In genomic region chr6:22099241-22099640, GRCh38 we compare ENCODE assay signal across 3 cellular contexts.
TF ChIP-seq lines count a peak whose summit lies in the region.

No MANE protein-coding gene starts in this region.

TF ChIP-seq in SK-N-SH treated with all-trans-retinoic acid at 6 μM for 48 hours, 23 proteins besides CTCF, POLR2A, EP300 and RAD21 (continued from another document):
- TF ChIP-seq TCF4 (CRISPR knock-in tag; IDR thresholded peaks at IDR 0.05; ENCODE audit: borderline replicate concordance) (no peak), GLIS3 (CRISPR knock-in tag; IDR thresholded peaks at IDR 0.05) (no peak), OSR1 (CRISPR knock-in tag; IDR thresholded peaks at IDR 0.05) (no peak)

TF ChIP-seq in SK-N-SH, 30 proteins besides CTCF, POLR2A, EP300 and RAD21:
- TF ChIP-seq REST (IDR thresholded peaks at IDR 0.05; ENCODE audit: low read depth, low read length) (no peak), MXI1 (IDR thresholded peaks at IDR 0.05; ENCODE audit: low read depth, low read length) (no peak), FOXJ3 (CRISPR knock-in tag; IDR thresholded peaks at IDR 0.05) (no peak), NRF1 (IDR thresholded peaks at IDR 0.05; ENCODE audit: low read depth, low read length) (no peak), YY1 (IDR thresholded peaks at IDR 0.05; ENCODE audit: low read depth) (no peak), RFX5 (IDR thresholded peaks at IDR 0.05; ENCODE audit: low read length) (no peak), SIN3A (IDR thresholded peaks at IDR 0.05; ENCODE audit: borderline replicate concordance, low read depth, low read length) (no peak)

TF ChIP-seq in H1, 55 proteins besides CTCF, POLR2A, EP300 and RAD21 (continued from another document):
- TF ChIP-seq JUND (IDR thresholded peaks at IDR 0.05; ENCODE audit: low read length), result no peak
- no peak for TF ChIP-seq BCL11A (IDR thresholded peaks at IDR 0.05; ENCODE audit: low read depth in 2 of 2, low read length in 2 of 2)
- TF ChIP-seq RNF2 (IDR thresholded peaks at IDR 0.05; ENCODE audit: borderline replicate concordance, low read depth, low read length, missing control alignments, poor library complexity, severe bottlenecking), result no peak
- no peak for TF ChIP-seq TAF1 (IDR thresholded peaks at IDR 0.05; ENCODE audit: low read depth, low read length)
- TF ChIP-seq SIN3A (conservative IDR thresholded peaks at IDR 0.05 in 1 of 2, IDR thresholded peaks at IDR 0.05 in 1 of 2; ENCODE audit: low read depth in 1 of 2, low read length in 2 of 2), result no peak
- TF ChIP-seq BRCA1 (IDR thresholded peaks at IDR 0.05; ENCODE audit: low read depth, low read length), result no peak
- no peak for TF ChIP-seq TAF7 (optimal IDR thresholded peaks at IDR 0.05; ENCODE audit: borderline replicate concordance, low read depth, low read length)
- no peak for TF ChIP-seq ATF2 (IDR thresholded peaks at IDR 0.05; ENCODE audit: low read length)
- no peak for TF ChIP-seq SIX5 (IDR thresholded peaks at IDR 0.05; ENCODE audit: low read depth, low read length)
- no peak for TF ChIP-seq MAFK (IDR thresholded peaks at IDR 0.05; ENCODE audit: low read depth, low read length)
- no peak for TF ChIP-seq RXRA (IDR thresholded peaks at IDR 0.05; ENCODE audit: insufficient read depth, low read depth, low read length)
- no peak for TF ChIP-seq SP4 (IDR thresholded peaks at IDR 0.05; ENCODE audit: low read length)
- no peak for TF ChIP-seq CTBP2 (IDR thresholded peaks at IDR 0.05; ENCODE audit: borderline replicate concordance, insufficient read depth, insufficient read length, low read length)
- TF ChIP-seq CBX8 (IDR thresholded peaks at IDR 0.05; ENCODE audit: borderline replicate concordance, low read depth, low read length), result no peak
- no peak for TF ChIP-seq E2F6 (IDR thresholded peaks at IDR 0.05)
- TF ChIP-seq SUZ12 (IDR thresholded peaks at IDR 0.05; ENCODE audit: low read length), result no peak
